In the genomic region with DNA sequence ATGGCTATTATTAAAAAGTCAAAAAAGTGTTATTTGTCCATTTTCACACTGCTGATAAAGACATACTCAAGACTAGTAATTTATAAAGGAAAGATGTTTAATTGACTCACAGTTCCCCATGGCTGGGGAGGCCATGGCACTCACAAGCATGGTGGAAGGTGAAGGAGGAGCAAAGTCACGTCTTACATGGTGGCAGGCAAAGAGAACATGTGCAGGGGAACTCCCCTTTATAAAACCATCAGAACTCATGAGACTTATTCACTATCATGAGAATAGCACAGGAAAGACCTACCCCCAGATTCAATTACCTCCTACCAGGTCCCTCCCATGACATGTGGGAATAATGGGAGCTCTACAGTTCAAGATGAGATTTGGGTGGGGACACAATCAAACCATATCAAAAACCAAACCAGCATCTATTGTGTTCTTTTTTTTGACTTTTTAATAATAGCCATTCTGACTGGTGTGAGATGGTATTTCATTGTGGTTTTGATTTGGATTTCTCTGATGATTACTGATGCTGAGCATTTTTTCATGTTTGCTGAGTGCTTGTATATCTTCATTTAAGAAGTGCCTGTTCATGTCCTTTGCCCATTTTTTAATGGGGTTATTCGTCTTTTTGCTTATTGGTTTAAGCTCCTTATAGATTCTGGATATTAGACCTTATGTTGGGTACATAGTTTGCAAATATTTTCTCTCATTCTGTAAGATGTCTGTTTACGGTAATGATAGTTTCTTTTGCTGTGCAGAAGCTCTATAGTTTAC, we compare ENCODE assay signal across 10 cellular contexts. TPM values are rescaled to one million over a fixed set of nuclear protein-coding genes. Genes with fewer than 3 reads are reported as not detected.
DNase-seq lines count a peak whose midpoint lies in the region; ATAC-seq and TF ChIP-seq lines count a peak whose summit lies in the region.
"Not testable (repeated sequence)": the region's sequence is repeated elsewhere in the genome, so short reads cannot be mapped to it uniquely, and the experiment has no call there.
"Had no signal": no experiment of that assay in that cellular context is flagged by ENCODE, and none has a peak within 500 bp of the region (broad histone marks: within the 10 kb centered on the region; RNA-seq: fewer than 3 reads in every experiment).

No MANE protein-coding gene starts in this region.

- not testable (repeated sequence) for TF ChIP-seq CTCF in activated B cell treated with CpG ODN at 0.5 μM for 24 hours (IDR thresholded peaks at IDR 0.05)

- not testable (repeated sequence) for H3K4me1 ChIP-seq in CD4-positive, CD25-positive, alpha-beta regulatory T cell (ENCODE audit: control insufficient read depth, insufficient read depth, low read length, poor library complexity, severe bottlenecking)
- peaks cover 0 to 32% of the 10 kb centered on the region in 2 donors for H3K4me1 ChIP-seq in naive thymus-derived CD4-positive, alpha-beta T cell (ENCODE audit: control insufficient read depth in 2 of 2, insufficient read depth in 2 of 2, low read length in 2 of 2)

- not testable (repeated sequence) for DNase-seq in CD4-positive, CD25-positive, alpha-beta regulatory T cell; activated B cell treated with CpG ODN at 0.5 μM for 24 hours; activated naive CD8-positive, alpha-beta T cell treated with anti-CD3 and anti-CD28 coated beads, Interleukin-2, amount 50 U/mL, for 24 hours; naive thymus-derived CD4-positive, alpha-beta T cell

- CTCF ChIA-PET in activated B cell treated with CpG ODN at 0.5 μM for 24 hours (lab: Charles Lee) = interaction anchor here (1.7 kb wide), 1 partner anchor 13 kb away, joined by 4 read pairs; no protein-coding TSS in a partner anchor
- CTCF ChIA-PET in naive thymus-derived CD4-positive, alpha-beta T cell (lab: Charles Lee) = not testable (repeated sequence)

- not testable (repeated sequence) for H3K27ac ChIP-seq in CD4-positive, CD25-positive, alpha-beta regulatory T cell (ENCODE audit: insufficient read depth, low read length, poor library complexity, severe bottlenecking); naive thymus-derived CD4-positive, alpha-beta T cell (ENCODE audit: low read depth, low read length)

- not testable (repeated sequence) for H3K27me3 ChIP-seq in CD4-positive, CD25-positive, alpha-beta regulatory T cell (ENCODE audit: control insufficient read depth, insufficient read depth, low read length); naive thymus-derived CD4-positive, alpha-beta T cell (ENCODE audit: control insufficient read depth in 2 of 2, insufficient read depth in 2 of 2, low read length in 2 of 2)

- H3K9me3 Mint-ChIP-seq in CD4-positive, CD25-positive, alpha-beta regulatory T cell = peaks cover 0 to 16% (median 4%) of the 10 kb centered on the region in 7 donors
- not testable (repeated sequence) for H3K9me3 Mint-ChIP-seq in activated B cell treated with CpG ODN at 0.5 μM for 24 hours; activated naive CD4-positive, alpha-beta T cell treated with anti-CD3 and anti-CD28 coated beads, Interleukin-2, amount 50 U/mL, for 24 hours
- peaks cover 56% of the 10 kb centered on the region for H3K9me3 Mint-ChIP-seq in activated naive CD8-positive, alpha-beta T cell treated with anti-CD3 and anti-CD28 coated beads, Interleukin-2, amount 50 U/mL, for 24 hours
- peaks cover 21% of the 10 kb centered on the region for H3K9me3 Mint-ChIP-seq in dendritic cell treated with granulocyte-macrophage colony-stimulating factor and Interleukin-4, amounts not matched to agents 40 ng/mL and 50 ng/mL, for 4 days
- H3K9me3 Mint-ChIP-seq in naive thymus-derived CD4-positive, alpha-beta T cell = peaks cover 0 to 35% (median 6%) of the 10 kb centered on the region in 11 donors
- peaks cover 39% of the 10 kb centered on the region for H3K9me3 Mint-ChIP-seq in stimulated activated naive CD8-positive, alpha-beta T cell treated with anti-CD3 and anti-CD28 coated beads, Interleukin-15, Interleukin-2, amounts not matched to agents 100 ng/mL and 50 ng/mL, for 24 hours

- H3K36me3 Mint-ChIP-seq in CD4-positive, CD25-positive, alpha-beta regulatory T cell = peaks cover 56% of the 10 kb centered on the region
- H3K36me3 Mint-ChIP-seq in activated B cell treated with CpG ODN at 0.5 μM for 24 hours (ENCODE audit: low read depth) = peaks cover 56% of the 10 kb centered on the region
- peaks cover 50% of the 10 kb centered on the region for H3K36me3 Mint-ChIP-seq in activated naive CD4-positive, alpha-beta T cell treated with anti-CD3 and anti-CD28 coated beads, Interleukin-2, amount 50 U/mL, for 24 hours
- H3K36me3 Mint-ChIP-seq in activated naive CD8-positive, alpha-beta T cell treated with anti-CD3 and anti-CD28 coated beads, Interleukin-2, amount 50 U/mL, for 24 hours (ENCODE audit: low read depth) = peaks cover 65% of the 10 kb centered on the region
- H3K36me3 Mint-ChIP-seq in dendritic cell treated with granulocyte-macrophage colony-stimulating factor and Interleukin-4, amounts not matched to agents 40 ng/mL and 50 ng/mL, for 4 days (ENCODE audit: low read depth) = peaks cover 15% of the 10 kb centered on the region
- peaks cover 25 to 62% (median 59%) of the 10 kb centered on the region in 5 donors for H3K36me3 Mint-ChIP-seq in naive thymus-derived CD4-positive, alpha-beta T cell
- peaks cover 61% of the 10 kb centered on the region for H3K36me3 Mint-ChIP-seq in stimulated activated naive CD8-positive, alpha-beta T cell treated with anti-CD3 and anti-CD28 coated beads, Interleukin-15, Interleukin-2, amounts not matched to agents 100 ng/mL and 50 ng/mL, for 24 hours (ENCODE audit: low read depth)

- intact Hi-C loops in activated B cell treated with CpG ODN at 0.5 μM for 24 hours (cut with micrococcal nuclease); naive thymus-derived CD4-positive, alpha-beta T cell (cut with micrococcal nuclease): not testable (repeated sequence)
- intact Hi-C loops in dendritic cell treated with granulocyte-macrophage colony-stimulating factor and Interleukin-4, amounts not matched to agents 40 ng/mL and 50 ng/mL, for 4 days (cut with micrococcal nuclease) = loop anchor here (1.0 to 2.0 kb wide), 2 partner anchors 42 to 48 kb away; no protein-coding TSS in a partner anchor

- not testable (repeated sequence) for H3K4me3 Mint-ChIP-seq in CD4-positive, CD25-positive, alpha-beta regulatory T cell; activated B cell treated with CpG ODN at 0.5 μM for 24 hours; activated naive CD4-positive, alpha-beta T cell treated with anti-CD3 and anti-CD28 coated beads, Interleukin-2, amount 50 U/mL, for 24 hours; activated naive CD8-positive, alpha-beta T cell treated with anti-CD3 and anti-CD28 coated beads, Interleukin-2, amount 50 U/mL, for 24 hours; dendritic cell treated with granulocyte-macrophage colony-stimulating factor and Interleukin-4, amounts not matched to agents 40 ng/mL and 50 ng/mL, for 4 days; naive thymus-derived CD4-positive, alpha-beta T cell; stimulated activated naive CD8-positive, alpha-beta T cell treated with anti-CD3 and anti-CD28 coated beads, Interleukin-15, Interleukin-2, amounts not matched to agents 100 ng/mL and 50 ng/mL, for 24 hours

- POLR2A ChIA-PET in activated B cell treated with CpG ODN at 0.5 μM for 24 hours (lab: Charles Lee) = interaction anchor here (0.9 kb wide), 1 partner anchor 10 kb away, joined by 3 read pairs; no protein-coding TSS in a partner anchor
- POLR2A ChIA-PET in naive thymus-derived CD4-positive, alpha-beta T cell (lab: Charles Lee) = interaction anchor here (1.0 to 1.2 kb wide), 2 partner anchors 12 to 45 kb away, joined by 4 to 5 read pairs; no protein-coding TSS in a partner anchor

- peaks cover 54% of the 10 kb centered on the region for H3K36me3 ChIP-seq in CD4-positive, CD25-positive, alpha-beta regulatory T cell (ENCODE audit: control insufficient read depth, insufficient read depth, low read length)
- peaks cover 0 to 18% (median 17%) of the 10 kb centered on the region in 3 experiments for H3K36me3 ChIP-seq in naive thymus-derived CD4-positive, alpha-beta T cell (ENCODE audit: control insufficient read depth in 2 of 3, insufficient read depth in 3 of 3, low read length in 3 of 3)

- H3K9me3 ChIP-seq in CD4-positive, CD25-positive, alpha-beta regulatory T cell (ENCODE audit: control insufficient read depth in 2 of 2, low read length in 2 of 2); naive thymus-derived CD4-positive, alpha-beta T cell (ENCODE audit: control insufficient read depth in 2 of 3, low read length in 3 of 3): not testable (repeated sequence)

- not testable (repeated sequence) for H3K4me3 ChIP-seq in CD4-positive, CD25-positive, alpha-beta regulatory T cell (ENCODE audit: low read depth, low read length); naive thymus-derived CD4-positive, alpha-beta T cell (ENCODE audit: low read length)

- H3K27me3 Mint-ChIP-seq in CD4-positive, CD25-positive, alpha-beta regulatory T cell; activated B cell treated with CpG ODN at 0.5 μM for 24 hours; activated naive CD4-positive, alpha-beta T cell treated with anti-CD3 and anti-CD28 coated beads, Interleukin-2, amount 50 U/mL, for 24 hours; activated naive CD8-positive, alpha-beta T cell treated with anti-CD3 and anti-CD28 coated beads, Interleukin-2, amount 50 U/mL, for 24 hours; dendritic cell treated with granulocyte-macrophage colony-stimulating factor and Interleukin-4, amounts not matched to agents 40 ng/mL and 50 ng/mL, for 4 days; naive thymus-derived CD4-positive, alpha-beta T cell; stimulated activated naive CD8-positive, alpha-beta T cell treated with anti-CD3 and anti-CD28 coated beads, Interleukin-15, Interleukin-2, amounts not matched to agents 100 ng/mL and 50 ng/mL, for 24 hours: not testable (repeated sequence)

- not testable (repeated sequence) for ATAC-seq in CD4-positive, CD25-positive, alpha-beta regulatory T cell (ENCODE audit: low read depth in 2 of 2); activated B cell treated with CpG ODN at 0.5 μM for 24 hours (ENCODE audit: low read depth); activated naive CD8-positive, alpha-beta T cell treated with anti-CD3 and anti-CD28 coated beads, Interleukin-2, amount 50 U/mL, for 24 hours; naive thymus-derived CD4-positive, alpha-beta T cell

- H3K4me1 Mint-ChIP-seq in CD4-positive, CD25-positive, alpha-beta regulatory T cell = peaks cover 27 to 45% (median 33%) of the 10 kb centered on the region in 4 donors
- H3K4me1 Mint-ChIP-seq in activated B cell treated with CpG ODN at 0.5 μM for 24 hours = peaks cover 74% of the 10 kb centered on the region
- peaks cover 76% of the 10 kb centered on the region for H3K4me1 Mint-ChIP-seq in activated naive CD4-positive, alpha-beta T cell treated with anti-CD3 and anti-CD28 coated beads, Interleukin-2, amount 50 U/mL, for 24 hours
- H3K4me1 Mint-ChIP-seq in activated naive CD8-positive, alpha-beta T cell treated with anti-CD3 and anti-CD28 coated beads, Interleukin-2, amount 50 U/mL, for 24 hours = peaks cover 51% of the 10 kb centered on the region
- peaks cover 38% of the 10 kb centered on the region for H3K4me1 Mint-ChIP-seq in dendritic cell treated with granulocyte-macrophage colony-stimulating factor and Interleukin-4, amounts not matched to agents 40 ng/mL and 50 ng/mL, for 4 days (ENCODE audit: low read depth)
- H3K4me1 Mint-ChIP-seq in naive thymus-derived CD4-positive, alpha-beta T cell = peaks cover 23 to 69% (median 47%) of the 10 kb centered on the region in 7 donors
- peaks cover 44% of the 10 kb centered on the region for H3K4me1 Mint-ChIP-seq in stimulated activated naive CD8-positive, alpha-beta T cell treated with anti-CD3 and anti-CD28 coated beads, Interleukin-15, Interleukin-2, amounts not matched to agents 100 ng/mL and 50 ng/mL, for 24 hours (ENCODE audit: low read depth)

- H3K27ac Mint-ChIP-seq in CD4-positive, CD25-positive, alpha-beta regulatory T cell = peak overlapping the region in 2 of 3 donors; percentile 27 to 80
- peak overlapping the region; percentile 53 for H3K27ac Mint-ChIP-seq in activated B cell treated with CpG ODN at 0.5 μM for 24 hours
- H3K27ac Mint-ChIP-seq in activated naive CD4-positive, alpha-beta T cell treated with anti-CD3 and anti-CD28 coated beads, Interleukin-2, amount 50 U/mL, for 24 hours = peak overlapping the region; percentile 19
- H3K27ac Mint-ChIP-seq in activated naive CD8-positive, alpha-beta T cell treated with anti-CD3 and anti-CD28 coated beads, Interleukin-2, amount 50 U/mL, for 24 hours = peak overlapping the region; percentile 16
- peak overlapping the region; percentile 95 for H3K27ac Mint-ChIP-seq in dendritic cell treated with granulocyte-macrophage colony-stimulating factor and Interleukin-4, amounts not matched to agents 40 ng/mL and 50 ng/mL, for 4 days
- peak overlapping the region in 5 of 9 donors; percentile 22 to 53 (median 33) for H3K27ac Mint-ChIP-seq in naive thymus-derived CD4-positive, alpha-beta T cell
- H3K27ac Mint-ChIP-seq in stimulated activated naive CD8-positive, alpha-beta T cell treated with anti-CD3 and anti-CD28 coated beads, Interleukin-15, Interleukin-2, amounts not matched to agents 100 ng/mL and 50 ng/mL, for 24 hours = peak overlapping the region; percentile 36

RNA-seq across cellular contexts. Expression of a gene that starts 24.6 kb away (rescaled TPM):
- 60.0 TPM for total RNA-seq in CD4-positive, CD25-positive, alpha-beta regulatory T cell
- polyA plus RNA-seq in CD4-positive, CD25-positive, alpha-beta regulatory T cell = 100 to 1,000 TPM; 122 to 163 (median 141) TPM
- total RNA-seq in activated B cell treated with CpG ODN at 0.5 μM for 24 hours = 28.7 and 31.2 TPM in 2 replicates
- 10 to 100 TPM; 17.8 to 48.5 (median 40.5) TPM for total RNA-seq in naive thymus-derived CD4-positive, alpha-beta T cell
- polyA plus RNA-seq in naive thymus-derived CD4-positive, alpha-beta T cell = 10 to 100 TPM; 61.1 to 62.6 TPM
- total RNA-seq: A172, Caco-2 had no signal
- polyA plus RNA-seq: AG04450 had no signal

Comparison
In these comparisons a context has a peak if more than half of its experiments do, and no peak if none do; other contexts are left out.
1. H3K27ac Mint-ChIP-seq: peak in every context shown above with its lines; median percentile 95 in dendritic cell treated with granulocyte-macrophage colony-stimulating factor and Interleukin-4, amounts not matched to agents 40 ng/mL and 50 ng/mL, for 4 days; 54 in CD4-positive, CD25-positive, alpha-beta regulatory T cell; 53 in activated B cell treated with CpG ODN at 0.5 μM for 24 hours; 36 in stimulated activated naive CD8-positive, alpha-beta T cell treated with anti-CD3 and anti-CD28 coated beads, Interleukin-15, Interleukin-2, amounts not matched to agents 100 ng/mL and 50 ng/mL, for 24 hours; 33 in naive thymus-derived CD4-positive, alpha-beta T cell; 19 in activated naive CD4-positive, alpha-beta T cell treated with anti-CD3 and anti-CD28 coated beads, Interleukin-2, amount 50 U/mL, for 24 hours; 16 in activated naive CD8-positive, alpha-beta T cell treated with anti-CD3 and anti-CD28 coated beads, Interleukin-2, amount 50 U/mL, for 24 hours.